In the genomic region with DNA sequence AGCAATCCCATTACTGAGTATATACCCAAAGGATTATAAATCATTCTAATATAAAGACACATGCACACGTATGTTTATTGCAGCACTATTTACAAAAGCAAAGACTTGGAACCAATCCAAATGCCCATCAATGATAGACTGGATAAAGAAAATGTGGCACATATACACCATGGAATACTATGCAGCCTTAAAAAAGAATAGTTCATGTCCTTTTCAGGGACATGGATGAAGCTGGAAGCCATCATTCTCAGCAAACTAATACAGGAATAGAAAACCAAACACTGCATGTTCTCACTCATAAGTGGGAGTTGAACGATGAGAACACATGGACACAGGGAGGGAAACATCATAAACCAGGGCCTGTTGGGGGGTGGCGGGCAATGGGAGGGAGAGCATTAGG, we compare ENCODE assay signal across 1 cellular context. TPM values are rescaled to one million over a fixed set of nuclear protein-coding genes. Genes with fewer than 3 reads are reported as not detected.
"Had no signal": no experiment of that assay in that cellular context is flagged by ENCODE, and none has a peak within 500 bp of the region (broad histone marks: within the 10 kb centered on the region; RNA-seq: fewer than 3 reads in every experiment).

No MANE protein-coding gene starts in this region.

RNA-seq across cellular contexts. Expression of a gene that starts 19.3 kb away (rescaled TPM):
- total RNA-seq: MCF 10A had no signal
